Comparison of ENCODE assay signal across 22 cellular contexts in the genomic region with DNA sequence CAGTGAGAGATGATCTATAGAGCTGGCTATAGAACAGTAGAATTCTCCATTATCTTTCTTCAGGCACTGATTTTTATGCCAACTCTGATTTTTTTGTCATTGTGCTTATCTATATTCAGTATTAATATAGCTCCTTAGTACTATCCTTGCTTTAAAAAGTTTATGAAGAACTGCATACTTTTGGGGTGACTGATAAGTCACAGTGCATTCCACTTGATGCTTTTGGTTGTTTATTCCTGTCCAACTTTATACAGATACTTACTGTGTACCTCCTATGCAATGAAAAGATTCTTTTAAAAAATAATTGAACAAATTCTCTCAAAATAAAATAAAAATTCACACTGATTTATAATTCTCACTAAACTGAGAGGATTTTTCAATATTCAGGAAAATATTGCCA.
"Had no signal": no experiment of that assay in that cellular context is flagged by ENCODE, and none has a peak within 500 bp of the region (broad histone marks: within the 10 kb centered on the region; RNA-seq: fewer than 3 reads in every experiment).

No MANE protein-coding gene starts in this region.

- H3K27me3 ChIP-seq: ascending aorta, SJSA1 had no signal

- DNase-seq: activated CD4-positive, alpha-beta T cell treated with anti-CD3 and anti-CD28 coated beads for 48 hours; activated CD4-positive, alpha-beta T cell treated with anti-CD3 and anti-CD28 coated beads, Interleukin-2, amount 50 U/mL, for 4 hours; activated CD4-positive, CD25-positive, alpha-beta regulatory T cell treated with anti-CD3 and anti-CD28 coated beads, Interleukin-2, amount 50 U/mL, for 72 hours; activated CD8-positive, alpha-beta memory T cell treated with anti-CD3 and anti-CD28 coated beads, Interleukin-2, amount 50 U/mL, for 48 hours; activated CD8-positive, alpha-beta T cell treated with anti-CD3 and anti-CD28 coated beads, Interleukin-2, amount 10 ng/mL, durations not matched to agents 7 days and 5 days; activated naive CD4-positive, alpha-beta T cell treated with anti-CD3 and anti-CD28 coated beads, Interleukin-2, amount 50 U/mL, for 16 hours; activated naive CD8-positive, alpha-beta T cell treated with anti-CD3 and anti-CD28 coated beads, Interleukin-2, amount 10 ng/mL, durations not matched to agents 7 days and 5 days; activated T-cell treated with anti-CD3 and anti-CD28 coated beads, Interleukin-2, amount 50 U/mL, for 1 hour; NCI-H146; NCI-H187 treated with DMSO at 0.1 percent for 48 hours; NCI-H2081 treated with DMSO at 0.1 percent for 48 hours; NCI-H446; NCI-H524; PC-3; SHP77; T-helper 17 cell; T-helper 9 cell had no signal

- H3K27me3 Mint-ChIP-seq: activated naive CD8-positive, alpha-beta T cell treated with anti-CD3 and anti-CD28 coated beads, Interleukin-2, amount 10 ng/mL, durations not matched to agents 7 days and 5 days; central memory CD8-positive, alpha-beta T cell; T-helper 17 cell had no signal

- H3K36me3 ChIP-seq: ascending aorta, SJSA1 had no signal

- H3K9me3 ChIP-seq: ascending aorta, SJSA1 had no signal

- H3K27ac ChIP-seq: ascending aorta, SJSA1 had no signal

- H3K36me3 Mint-ChIP-seq: activated naive CD8-positive, alpha-beta T cell treated with anti-CD3 and anti-CD28 coated beads, Interleukin-2, amount 10 ng/mL, durations not matched to agents 7 days and 5 days; brain; WTC11 had no signal

- H3K4me3 Mint-ChIP-seq: activated CD8-positive, alpha-beta T cell treated with anti-CD3 and anti-CD28 coated beads, Interleukin-2, amount 10 ng/mL, durations not matched to agents 7 days and 5 days; brain; central memory CD8-positive, alpha-beta T cell; T-helper 17 cell; WTC11 had no signal

- H3K4me3 ChIP-seq: ascending aorta, SJSA1 had no signal

- ATAC-seq: activated CD8-positive, alpha-beta T cell treated with anti-CD3 and anti-CD28 coated beads, Interleukin-2, amount 10 ng/mL, durations not matched to agents 7 days and 5 days; PC-3; T-helper 17 cell; WTC11 had no signal

- H3K27ac Mint-ChIP-seq: activated CD8-positive, alpha-beta T cell treated with anti-CD3 and anti-CD28 coated beads, Interleukin-2, amount 10 ng/mL, durations not matched to agents 7 days and 5 days; activated naive CD8-positive, alpha-beta T cell treated with anti-CD3 and anti-CD28 coated beads, Interleukin-2, amount 10 ng/mL, durations not matched to agents 7 days and 5 days; brain; T-helper 17 cell; WTC11 had no signal

- H3K4me1 ChIP-seq: ascending aorta, SJSA1 had no signal

- H3K9me3 Mint-ChIP-seq: activated naive CD8-positive, alpha-beta T cell treated with anti-CD3 and anti-CD28 coated beads, Interleukin-2, amount 10 ng/mL, durations not matched to agents 7 days and 5 days; brain; central memory CD8-positive, alpha-beta T cell; WTC11 had no signal

- H3K4me1 Mint-ChIP-seq: brain; central memory CD8-positive, alpha-beta T cell; WTC11 had no signal
